ENCODE assay signal across 11 cellular contexts in genomic region chr10:86348321-86349210, GRCh38.
DNase-seq lines count a peak whose midpoint lies in the region.
"Had no signal": no experiment of that assay in that cellular context is flagged by ENCODE, and none has a peak within 500 bp of the region (broad histone marks: within the 10 kb centered on the region; RNA-seq: fewer than 3 reads in every experiment).

No MANE protein-coding gene starts in this region.

- peak; percentile 58 for DNase-seq in activated effector memory CD4-positive, alpha-beta T cell treated with anti-CD3 and anti-CD28 coated beads, Interleukin-2, amount 50 U/mL, for 16 hours
- DNase-seq in activated effector memory CD4-positive, alpha-beta T cell treated with Interleukin-2 at 50 U/mL for 16 hours = no peak
- peak; percentile 14 for DNase-seq in astrocyte of the hippocampus (ENCODE audit: low read depth, low spot score)
- DNase-seq in inferior parietal cortex (ENCODE audit: extremely low spot score) = peak; percentile 53
- peak; percentile 73 for DNase-seq in superior temporal gyrus (ENCODE audit: extremely low spot score)
- DNase-seq in stimulated activated CD8-positive, alpha-beta memory T cell treated with anti-CD3 and anti-CD28 coated beads, Interleukin-4, amount 100 ng/mL, for 48 hours = no peak
- DNase-seq in retina = no peak
- no peak for DNase-seq in germinal center (ENCODE audit: low spot score)
- DNase-seq: activated CD4-positive, alpha-beta T cell treated with anti-CD3 and anti-CD28 coated beads, Interleukin-2, amount 10 ng/mL, durations not matched to agents 7 days and 5 days; central memory CD4-positive, alpha-beta T cell; NCI-H2029 had no signal

Comparison
In these comparisons a context has a peak if more than half of its experiments do, and no peak if none do; other contexts are left out.
1. DNase-seq: peak in activated effector memory CD4-positive, alpha-beta T cell treated with anti-CD3 and anti-CD28 coated beads, Interleukin-2, amount 50 U/mL, for 16 hours (single experiment), astrocyte of the hippocampus (single experiment), inferior parietal cortex (single experiment) and superior temporal gyrus (single experiment); none in activated effector memory CD4-positive, alpha-beta T cell treated with Interleukin-2 at 50 U/mL for 16 hours (single experiment), stimulated activated CD8-positive, alpha-beta memory T cell treated with anti-CD3 and anti-CD28 coated beads, Interleukin-4, amount 100 ng/mL, for 48 hours (single experiment), retina (single experiment) and germinal center (single experiment).